15 cellular contexts compared by ENCODE assay signal in the genomic region with DNA sequence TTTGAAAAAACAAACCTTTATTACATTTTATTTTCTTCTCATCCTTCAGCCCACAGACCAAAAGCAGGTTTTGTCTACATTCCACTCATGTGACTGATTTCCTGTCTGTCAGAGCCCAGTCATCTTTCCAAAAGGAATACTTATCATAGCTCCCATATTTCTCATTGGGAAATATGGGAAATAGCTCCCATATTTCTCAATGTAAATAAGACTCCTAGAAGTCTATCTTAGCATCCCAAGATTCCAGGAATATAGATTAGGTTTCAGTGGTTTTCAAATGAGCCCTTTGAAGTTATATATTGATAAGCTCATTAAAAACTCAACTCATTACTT. TPM values are rescaled to one million over a fixed set of nuclear protein-coding genes. Genes with fewer than 3 reads are reported as not detected.
DNase-seq lines count a peak whose midpoint lies in the region; FAIRE-seq and TF ChIP-seq lines count a peak whose summit lies in the region.
"Had no signal": no experiment of that assay in that cellular context is flagged by ENCODE, and none has a peak within 500 bp of the region (broad histone marks: within the 10 kb centered on the region; RNA-seq: fewer than 3 reads in every experiment).

No MANE protein-coding gene starts in this region.

- peaks cover 21% of the 10 kb centered on the region for H3K4me1 ChIP-seq in astrocyte (ENCODE audit: insufficient read depth, low read length)
- H3K4me1 ChIP-seq: BLaER1 treated with 17β-estradiol and CSF1 and Interleukin-3, amounts not matched to agents 10 nM and 100 nM; right lobe of liver; transverse colon had no signal

- H3K36me3 ChIP-seq in astrocyte (ENCODE audit: insufficient read depth, low read length), result no peaks in the 10 kb centered on the region
- H3K36me3 ChIP-seq: BLaER1 treated with 17β-estradiol and CSF1 and Interleukin-3, amounts not matched to agents 10 nM and 100 nM; right lobe of liver; transverse colon had no signal

- H3K9me3 Mint-ChIP-seq in astrocyte (ENCODE audit: unreplicated experiment), result peaks cover 4% of the 10 kb centered on the region
- no peaks in the 10 kb centered on the region for H3K9me3 Mint-ChIP-seq in activated T-cell treated with anti-CD3 and anti-CD28 coated beads, Interleukin-2, amount 50 U/mL, for 24 hours
- H3K9me3 Mint-ChIP-seq: activated CD4-positive, alpha-beta memory T cell treated with anti-CD3 and anti-CD28 coated beads, Interleukin-2, amount 10 ng/mL, durations not matched to agents 7 days and 5 days had no signal

- no peaks in the 10 kb centered on the region for H3K79me2 ChIP-seq in astrocyte (ENCODE audit: insufficient read depth, low read length)

- no peaks in the 10 kb centered on the region for H4K20me1 ChIP-seq in astrocyte (ENCODE audit: insufficient read depth, low read length)
- H4K20me1 ChIP-seq: BLaER1 treated with 17β-estradiol and CSF1 and Interleukin-3, amounts not matched to agents 10 nM and 100 nM had no signal

- H3K9me3 ChIP-seq in astrocyte (ENCODE audit: insufficient read depth, low read depth, low read length), result no peaks in the 10 kb centered on the region
- H3K9me3 ChIP-seq: right lobe of liver, transverse colon had no signal

- intact Hi-C loops in cardiac septum (cut with DNase I), result loop anchor here (2.0 kb wide), 1 partner anchor 105 kb away; no protein-coding TSS in a partner anchor

- H3K27ac Mint-ChIP-seq in astrocyte (ENCODE audit: unreplicated experiment), result peak overlapping the region; percentile 100
- H3K27ac Mint-ChIP-seq in activated T-cell treated with anti-CD3 and anti-CD28 coated beads, Interleukin-2, amount 50 U/mL, for 24 hours, result no peak overlapping the region
- H3K27ac Mint-ChIP-seq: activated CD4-positive, alpha-beta memory T cell treated with anti-CD3 and anti-CD28 coated beads, Interleukin-2, amount 10 ng/mL, durations not matched to agents 7 days and 5 days had no signal

- peak; percentile 89 for FAIRE-seq in astrocyte (lab: Jason Lieb, UNC)

- H2AFZ ChIP-seq in astrocyte (ENCODE audit: low read depth, low read length), result no peak overlapping the region

- CTCF ChIA-PET in AG04449 (lab: Yijun Ruan, JAX), result interaction anchor here (0.9 to 6.1 kb wide), 23 partner anchors 9 to 399 kb away, joined by 3 to 80 read pairs (median 5); a partner anchor contains a TSS

- POLR2A ChIA-PET in AG04449 (lab: Yijun Ruan, JAX), result interaction anchor here (0.7 to 2.8 kb wide), 10 partner anchors 9 to 158 kb away, joined by 3 to 25 read pairs (median 5); a partner anchor contains a TSS

- no peaks in the 10 kb centered on the region for H3K27me3 Mint-ChIP-seq in astrocyte (ENCODE audit: low read depth, unreplicated experiment)
- H3K27me3 Mint-ChIP-seq in activated T-cell treated with anti-CD3 and anti-CD28 coated beads, Interleukin-2, amount 50 U/mL, for 24 hours, result peaks cover 48% of the 10 kb centered on the region

- peak overlapping the region; percentile 87 for H3K9ac ChIP-seq in astrocyte (ENCODE audit: low read length)
- H3K9ac ChIP-seq: BLaER1 treated with 17β-estradiol and CSF1 and Interleukin-3, amounts not matched to agents 10 nM and 100 nM had no signal

- peak overlapping the region; percentile 12 for H3K4me3 Mint-ChIP-seq in astrocyte (ENCODE audit: unreplicated experiment)
- no peak overlapping the region for H3K4me3 Mint-ChIP-seq in activated T-cell treated with anti-CD3 and anti-CD28 coated beads, Interleukin-2, amount 50 U/mL, for 24 hours
- H3K4me3 Mint-ChIP-seq: activated CD4-positive, alpha-beta memory T cell treated with anti-CD3 and anti-CD28 coated beads, Interleukin-2, amount 10 ng/mL, durations not matched to agents 7 days and 5 days had no signal

- H3K4me1 Mint-ChIP-seq in astrocyte (ENCODE audit: low read depth, unreplicated experiment), result peaks cover 31% of the 10 kb centered on the region
- no peaks in the 10 kb centered on the region for H3K4me1 Mint-ChIP-seq in activated T-cell treated with anti-CD3 and anti-CD28 coated beads, Interleukin-2, amount 50 U/mL, for 24 hours (ENCODE audit: low read depth)

- H3K27ac ChIP-seq in astrocyte (ENCODE audit: low read depth, low read length), result peak overlapping the region; percentile 98
- H3K27ac ChIP-seq: BLaER1 treated with 17β-estradiol and CSF1 and Interleukin-3, amounts not matched to agents 10 nM and 100 nM; right lobe of liver; transverse colon had no signal

- DNase-seq in AG04449 (ENCODE audit: low read depth, low spot score) (peak; percentile 90), HT1080 (ENCODE audit: low read depth) (peak; percentile 92), astrocyte (ENCODE audit: low read depth) (peak; percentile 91), hepatic stellate cell (ENCODE audit: low spot score) (peak; percentile 74), cardiac septum (ENCODE audit: low spot score) (no peak), NCI-H774 (lab: John Stamatoyannopoulos, UW) (no peak), CD1c-positive myeloid dendritic cell (ENCODE audit: extremely low spot score) (no peak)
- no peak for DNase-seq in activated T-cell treated with anti-CD3 and anti-CD28 coated beads, Interleukin-2, amount 50 U/mL, for 24 hours
- DNase-seq: activated CD4-positive, alpha-beta memory T cell treated with anti-CD3 and anti-CD28 coated beads, Interleukin-2, amount 10 ng/mL, durations not matched to agents 7 days and 5 days; activated naive CD4-positive, alpha-beta T cell; NCI-H1694; right lobe of liver; T-helper 2 cell; transverse colon had no signal

- H3K4me2 ChIP-seq in astrocyte (ENCODE audit: low read length), result peak overlapping the region; percentile 86

- no peaks in the 10 kb centered on the region for H3K27me3 ChIP-seq in astrocyte (ENCODE audit: insufficient read depth, low read length)
- H3K27me3 ChIP-seq: BLaER1 treated with 17β-estradiol and CSF1 and Interleukin-3, amounts not matched to agents 10 nM and 100 nM had no signal

- TF ChIP-seq CTCF in AG04449 (IDR thresholded peaks at IDR 0.05; ENCODE audit: insufficient read depth, low read length, missing control alignments) (no peak), astrocyte (IDR thresholded peaks at IDR 0.05; ENCODE audit: insufficient read depth, low read depth, low read length) (no peak)

- peaks cover 2% of the 10 kb centered on the region for H3K36me3 Mint-ChIP-seq in astrocyte (ENCODE audit: low read depth, unreplicated experiment)
- no peaks in the 10 kb centered on the region for H3K36me3 Mint-ChIP-seq in activated T-cell treated with anti-CD3 and anti-CD28 coated beads, Interleukin-2, amount 50 U/mL, for 24 hours (ENCODE audit: low read depth)

- H3K4me3 ChIP-seq in AG04449 (ENCODE audit: low read depth, low read length) (no peak overlapping the region), astrocyte (ENCODE audit: insufficient read depth, low read depth, low read length) (peak overlapping the region; percentile 47)
- H3K4me3 ChIP-seq: BLaER1 treated with 17β-estradiol and CSF1 and Interleukin-3, amounts not matched to agents 10 nM and 100 nM; right lobe of liver; transverse colon had no signal

RNA-seq across cellular contexts. Expression of a gene that starts 19.1 kb away (rescaled TPM):
- total RNA-seq in HT1080 (2014; rRNA removed; shearing (Covaris generic)), result 57.0 and 57.8 TPM in 2 replicates
- polyA plus RNA-seq in HT1080 (2015; cell fraction: cytosol; rRNA removed), result 77.4 and 89.7 TPM in 2 replicates
- polyA plus RNA-seq in HT1080 (2015; cell fraction: nucleus; rRNA removed), result 170 and 179 TPM in 2 replicates
- total RNA-seq in astrocyte, result 150 and 170 TPM in 2 replicates
- total RNA-seq in cardiac septum, result 111 TPM

Comparison
In these comparisons a context has a peak if more than half of its experiments do, and no peak if none do; other contexts are left out.
1. DNase-seq: peak in AG04449 (single experiment), HT1080 (single experiment), astrocyte (single experiment) and hepatic stellate cell (single experiment); none in cardiac septum (single experiment), activated T-cell treated with anti-CD3 and anti-CD28 coated beads, Interleukin-2, amount 50 U/mL, for 24 hours (single experiment), NCI-H774 (single experiment) and CD1c-positive myeloid dendritic cell (single experiment).